7 cellular contexts compared by ENCODE assay signal in genomic region chr1:38046884-38047602, GRCh38. TPM values are rescaled to one million over a fixed set of nuclear protein-coding genes. Genes with fewer than 3 reads are reported as not detected.
DNase-seq lines count a peak whose midpoint lies in the region; ATAC-seq and TF ChIP-seq lines count a peak whose summit lies in the region.

No MANE protein-coding gene starts in this region.

- no peaks in the 10 kb centered on the region for H3K9me3 Mint-ChIP-seq in endothelial cell (ENCODE audit: unreplicated experiment)

- no peaks in the 10 kb centered on the region for H3K9me3 ChIP-seq in mesodermal cell (ENCODE audit: control insufficient read depth, low read length)

- H3K36me3 Mint-ChIP-seq in endothelial cell (ENCODE audit: low read depth, unreplicated experiment): no peaks in the 10 kb centered on the region

- peak overlapping the region; percentile 86 for H3K4me3 Mint-ChIP-seq in endothelial cell (ENCODE audit: unreplicated experiment)

- peaks cover 30% of the 10 kb centered on the region for H3K4me1 Mint-ChIP-seq in endothelial cell (ENCODE audit: unreplicated experiment)

- no peaks in the 10 kb centered on the region for H3K36me3 ChIP-seq in mesodermal cell (ENCODE audit: control insufficient read depth, insufficient read depth, low read length)

- peak; percentile 99 for DNase-seq in NCI-H510A treated with DMSO at 0.1 percent for 48 hours (lab: John Stamatoyannopoulos, UW)
- DNase-seq in activated CD8-positive, alpha-beta memory T cell treated with anti-CD3 and anti-CD28 coated beads, Interleukin-2, amount 50 U/mL, for 1 hour (ENCODE audit: extremely low read depth): peak; percentile 47
- DNase-seq in endothelial cell (ENCODE audit: low spot score): peak; percentile 87
- DNase-seq in stimulated activated CD8-positive, alpha-beta memory T cell treated with anti-CD3 and anti-CD28 coated beads, Interleukin-12 subunit alpha, Interleukin-12 subunit beta, amount 100 ng/mL, for 4 hours (ENCODE audit: low read depth): peak; percentile 75

- WGBS in mesodermal cell (ENCODE audit: insufficient coverage in 2 of 2), 2 experiments: 0 to 1% methylated on average over 72 to 89 of the region's 99 CpGs

- no peak overlapping the region for H3K27ac Mint-ChIP-seq in endothelial cell (ENCODE audit: unreplicated experiment)

- H3K27me3 Mint-ChIP-seq in endothelial cell (ENCODE audit: unreplicated experiment): peaks cover 13% of the 10 kb centered on the region

- peaks cover 10% of the 10 kb centered on the region for H3K4me1 ChIP-seq in mesodermal cell (ENCODE audit: control insufficient read depth, insufficient read depth, low read length, poor library complexity, severe bottlenecking)

- peak overlapping the region; percentile 49 for H3K4me3 ChIP-seq in mesodermal cell (ENCODE audit: extremely low read depth, insufficient read depth, low read length, poor library complexity, severe bottlenecking)

- peak; percentile 77 for ATAC-seq in GM18867 (IDR thresholded peaks at IDR 0.05; ENCODE audit: unreplicated experiment)
- ATAC-seq in HG03039 (IDR thresholded peaks at IDR 0.05; ENCODE audit: unreplicated experiment): peak; percentile 52

- TF ChIP-seq CTCF in endothelial cell (IDR thresholded peaks at IDR 0.05; ENCODE audit: unreplicated experiment): no peak

- no peak overlapping the region for H3K27ac ChIP-seq in mesodermal cell (ENCODE audit: low read depth, low read length, severe bottlenecking)

RNA-seq across cellular contexts. Expression of gene POU3F1, which starts 0.5 kb away (rescaled TPM):
- total RNA-seq in endothelial cell (ENCODE audit: unreplicated experiment): 1.2 TPM
- polyA plus RNA-seq in mesodermal cell (2013, experiment 1 of 2): 0.96 TPM
- 0.71 TPM for polyA plus RNA-seq in mesodermal cell (2013, experiment 2 of 2)

RNA-seq across cellular contexts. Expression of gene UTP11, which starts 34.5 kb away (rescaled TPM):
- total RNA-seq in endothelial cell (ENCODE audit: unreplicated experiment): 44.7 TPM
- polyA plus RNA-seq in mesodermal cell (2013, experiment 1 of 2): 63.0 TPM
- 61.6 TPM for polyA plus RNA-seq in mesodermal cell (2013, experiment 2 of 2)

RNA-seq across cellular contexts. Expression of gene FHL3, which starts 41.7 kb away (rescaled TPM):
- 142 TPM for total RNA-seq in endothelial cell (ENCODE audit: unreplicated experiment)
- 73.2 TPM for polyA plus RNA-seq in mesodermal cell (2013, experiment 1 of 2)
- 62.8 TPM for polyA plus RNA-seq in mesodermal cell (2013, experiment 2 of 2)

RNA-seq across cellular contexts. Expression of gene SF3A3, which starts 57.2 kb away (rescaled TPM):
- total RNA-seq in endothelial cell (ENCODE audit: unreplicated experiment): 59.2 TPM
- 72.0 TPM for polyA plus RNA-seq in mesodermal cell (2013, experiment 1 of 2)
- 66.0 TPM for polyA plus RNA-seq in mesodermal cell (2013, experiment 2 of 2)

Comparison
In these comparisons a context has a peak if more than half of its experiments do, and no peak if none do; other contexts are left out.
1. DNase-seq: peak in every context shown above with its lines; median percentile 99 in NCI-H510A treated with DMSO at 0.1 percent for 48 hours; 87 in endothelial cell; 75 in stimulated activated CD8-positive, alpha-beta memory T cell treated with anti-CD3 and anti-CD28 coated beads, Interleukin-12 subunit alpha, Interleukin-12 subunit beta, amount 100 ng/mL, for 4 hours; 47 in activated CD8-positive, alpha-beta memory T cell treated with anti-CD3 and anti-CD28 coated beads, Interleukin-2, amount 50 U/mL, for 1 hour.